Comparison of ENCODE assay signal across 8 cellular contexts in genomic region chr7:120097789-120098188, GRCh38.
"Had no signal": no experiment of that assay in that cellular context is flagged by ENCODE, and none has a peak within 500 bp of the region (broad histone marks: within the 10 kb centered on the region; RNA-seq: fewer than 3 reads in every experiment).

No MANE protein-coding gene starts in this region.

- ATAC-seq: GM12878 had no signal

- H3K4me3 ChIP-seq: GM12878 had no signal

- FAIRE-seq: G401.6, GM12878, GM12891, GM12892, GM18507, GM19239 had no signal

- DNase-seq: GDM1, GF-D8 had no signal
